ENCODE assay signal across 9 cellular contexts in genomic region chr7:140398821-140399220, GRCh38. TPM values are rescaled to one million over a fixed set of nuclear protein-coding genes. Genes with fewer than 3 reads are reported as not detected.
A peak's percentile ranks its signal among the peaks of the same experiment; 100 is the strongest.
DNase-seq lines count a peak whose midpoint lies in the region; ATAC-seq and TF ChIP-seq lines count a peak whose summit lies in the region.
"Had no signal": no experiment of that assay in that cellular context is flagged by ENCODE, and none has a peak within 500 bp of the region (broad histone marks: within the 10 kb centered on the region; RNA-seq: fewer than 3 reads in every experiment).

No MANE protein-coding gene starts in this region.

- no peaks in the 10 kb centered on the region for H3K36me3 ChIP-seq in CD8-positive, alpha-beta T cell (ENCODE audit: insufficient read depth, low read length)
- H3K36me3 ChIP-seq in Karpas-422 (ENCODE audit: insufficient read depth, low read length) = no peaks in the 10 kb centered on the region
- no peaks in the 10 kb centered on the region for H3K36me3 ChIP-seq in neuron (ENCODE audit: insufficient read depth, low read length)

- peaks cover 33% of the 10 kb centered on the region for H3K4me1 Mint-ChIP-seq in CD8-positive, alpha-beta T cell (ENCODE audit: low read depth)
- peaks cover 14 to 20% of the 10 kb centered on the region in 2 donors for H3K4me1 Mint-ChIP-seq in effector memory CD8-positive, alpha-beta T cell (ENCODE audit: low read depth in 2 of 2)

- no peaks in the 10 kb centered on the region for H3K9me3 ChIP-seq in CD8-positive, alpha-beta T cell (ENCODE audit: low read length)
- H3K9me3 ChIP-seq in Karpas-422 (ENCODE audit: low read length) (no peaks in the 10 kb centered on the region), neuron (ENCODE audit: low read length) (no peaks in the 10 kb centered on the region)

- H3K27me3 ChIP-seq in CD8-positive, alpha-beta T cell (ENCODE audit: insufficient read depth, low read length) = no peaks in the 10 kb centered on the region
- H3K27me3 ChIP-seq in Karpas-422 (ENCODE audit: low read length) (no peaks in the 10 kb centered on the region), neuron (ENCODE audit: insufficient read depth, low read length) (peaks cover 6% of the 10 kb centered on the region)

- H3K27ac ChIP-seq in CD8-positive, alpha-beta T cell (ENCODE audit: low read depth, low read length) = no peak overlapping the region
- no peak overlapping the region for H3K27ac ChIP-seq in Karpas-422 (ENCODE audit: low read length)

- peak overlapping the region; percentile 90 for H3K4me3 Mint-ChIP-seq in CD8-positive, alpha-beta T cell
- peak overlapping the region; percentile 82 to 83 for H3K4me3 Mint-ChIP-seq in effector memory CD8-positive, alpha-beta T cell

- H3K4me2 ChIP-seq in Karpas-422 (ENCODE audit: low read depth, low read length, poor library complexity, severe bottlenecking) = peak overlapping the region; percentile 91

- no peaks in the 10 kb centered on the region for H3K9me2 ChIP-seq in Karpas-422 (replicated peaks; ENCODE audit: insufficient read depth, low read length)

- no peak for TF ChIP-seq CTCF in CD8-positive, alpha-beta T cell (IDR thresholded peaks at IDR 0.05)

- no peak overlapping the region for H3K27ac Mint-ChIP-seq in CD8-positive, alpha-beta T cell
- H3K27ac Mint-ChIP-seq in effector memory CD8-positive, alpha-beta T cell = peak overlapping the region in 1 of 2 donors; percentile 49

- no peaks in the 10 kb centered on the region for H3K79me2 ChIP-seq in Karpas-422 (ENCODE audit: low read length)

- no peak for DNase-seq in CD8-positive, alpha-beta T cell
- DNase-seq in Karpas-422 (no peak), HEK293T (ENCODE audit: extremely low spot score) (no peak), NCI-H2081 (lab: John Stamatoyannopoulos, UW) (no peak), RPMI8226 (no peak)
- no peak for DNase-seq in effector memory CD8-positive, alpha-beta T cell

- no peak overlapping the region for H3K4me3 ChIP-seq in CD8-positive, alpha-beta T cell (ENCODE audit: low read depth, low read length)
- peak overlapping the region; percentile 83; the same call in 1 of the 2 replicates for H3K4me3 ChIP-seq in Karpas-422 (ENCODE audit: low read length)
- peak overlapping the region; percentile 82 for H3K4me3 ChIP-seq in neuron (ENCODE audit: low read length)

- CTCF ChIA-PET in CD8-positive, alpha-beta T cell (lab: Charles Lee) = interaction anchor here (0.6 to 0.7 kb wide), 2 partner anchors 766 to 1410 kb away, joined by 4 to 5 read pairs; no protein-coding TSS in a partner anchor
- CTCF ChIA-PET in HEK293T (lab: Yijun Ruan, JAX) = interaction anchor here (0.6 kb wide), 1 partner anchor 166 kb away, joined by 3 read pairs; no protein-coding TSS in a partner anchor

- ATAC-seq in CD8-positive, alpha-beta T cell = no peak
- no peak for ATAC-seq in effector memory CD8-positive, alpha-beta T cell (replicated peaks)
- ATAC-seq in HG03139 (IDR thresholded peaks at IDR 0.05; ENCODE audit: unreplicated experiment) = no peak

- intact Hi-C loops in CD8-positive, alpha-beta T cell (cut with DNase I, micrococcal nuclease) = loop anchor here (2.0 to 10.0 kb wide), 8 partner anchors 167 to 1156 kb away; partner anchors contain the start of genes KDM7A (in 2 of the 2), AGK (in 1 of the 2), HIPK2 (in 1 of the 2) and MRPS33 (in 1 of the 2)

- no peak overlapping the region for H3K9ac ChIP-seq in Karpas-422 (ENCODE audit: low read length)

- 0 out of 2 replicates have a peak, but pooled peaks cover 4% of the 10 kb centered on the region for H4K20me1 ChIP-seq in Karpas-422 (ENCODE audit: insufficient read depth, low read depth, low read length)

- H2AFZ ChIP-seq in Karpas-422 (ENCODE audit: low read length) (no peak overlapping the region), neuron (ENCODE audit: low read depth, low read length) (peak overlapping the region; percentile 90)

- H3K9me3 Mint-ChIP-seq in CD8-positive, alpha-beta T cell = no peaks in the 10 kb centered on the region
- H3K9me3 Mint-ChIP-seq in effector memory CD8-positive, alpha-beta T cell = no peaks in the 10 kb centered on the region

- H3K4me1 ChIP-seq in CD8-positive, alpha-beta T cell (ENCODE audit: insufficient read depth, low read length) = peaks cover 14% of the 10 kb centered on the region
- H3K4me1 ChIP-seq in Karpas-422 (ENCODE audit: low read length) (peaks cover 8% of the 10 kb centered on the region), neuron (ENCODE audit: insufficient read depth, low read length) (peaks cover 2% of the 10 kb centered on the region)

- no peaks in the 10 kb centered on the region for H3K27me3 Mint-ChIP-seq in CD8-positive, alpha-beta T cell (ENCODE audit: low read depth)
- no peaks in the 10 kb centered on the region for H3K27me3 Mint-ChIP-seq in effector memory CD8-positive, alpha-beta T cell

- H3K36me3 Mint-ChIP-seq in CD8-positive, alpha-beta T cell = peaks cover 6% of the 10 kb centered on the region
- H3K36me3 Mint-ChIP-seq in effector memory CD8-positive, alpha-beta T cell (ENCODE audit: insufficient read depth) = peaks cover 8% of the 10 kb centered on the region

- POLR2A ChIA-PET in CD8-positive, alpha-beta T cell (lab: Charles Lee) = interaction anchor here (0.9 to 2.3 kb wide), 2 partner anchors 23 to 45 kb away, joined by 3 to 9 read pairs; no protein-coding TSS in a partner anchor
- POLR2A ChIA-PET in HEK293T (lab: Yijun Ruan, JAX) = interaction anchor here (1.5 kb wide), 2 partner anchors 14 to 15 kb away, joined by 3 read pairs; no protein-coding TSS in a partner anchor

TF ChIP-seq in HEK293T, 16 proteins besides CTCF, POLR2A, EP300 and RAD21:
- no peak for TF ChIP-seq L3MBTL2 (conservative IDR thresholded peaks at IDR 0.05)
- TF ChIP-seq, protein P1, sequence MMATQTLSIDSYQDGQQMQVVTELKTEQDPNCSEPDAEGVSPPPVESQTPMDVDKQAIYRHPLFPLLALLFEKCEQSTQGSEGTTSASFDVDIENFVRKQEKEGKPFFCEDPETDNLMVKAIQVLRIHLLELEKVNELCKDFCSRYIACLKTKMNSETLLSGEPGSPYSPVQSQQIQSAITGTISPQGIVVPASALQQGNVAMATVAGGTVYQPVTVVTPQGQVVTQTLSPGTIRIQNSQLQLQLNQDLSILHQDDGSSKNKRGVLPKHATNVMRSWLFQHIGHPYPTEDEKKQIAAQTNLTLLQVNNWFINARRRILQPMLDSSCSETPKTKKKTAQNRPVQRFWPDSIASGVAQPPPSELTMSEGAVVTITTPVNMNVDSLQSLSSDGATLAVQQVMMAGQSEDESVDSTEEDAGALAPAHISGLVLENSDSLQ (IDR thresholded peaks at IDR 0.05) = no peak
- no peak for TF ChIP-seq HDGF (IDR thresholded peaks at IDR 0.05; ENCODE audit: borderline replicate concordance)
- TF ChIP-seq ZNF384 (IDR thresholded peaks at IDR 0.05) = no peak
- TF ChIP-seq ELF4 (IDR thresholded peaks at IDR 0.05) = no peak
- TF ChIP-seq FOXA1 (IDR thresholded peaks at IDR 0.05) = no peak
- no peak for TF ChIP-seq CTBP1 (IDR thresholded peaks at IDR 0.05; ENCODE audit: borderline replicate concordance)
- TF ChIP-seq TARDBP (IDR thresholded peaks at IDR 0.05) = no peak
- no peak for TF ChIP-seq SP1 (IDR thresholded peaks at IDR 0.05)
- no peak for TF ChIP-seq NFRKB (IDR thresholded peaks at IDR 0.05)
- no peak for TF ChIP-seq LEF1 (IDR thresholded peaks at IDR 0.05; ENCODE audit: borderline replicate concordance)

RNA-seq across cellular contexts. Expression of gene SLC37A3, which starts 0.5 kb away (rescaled TPM):
- 10 to 100 TPM; 28.4 to 32.1 TPM for total RNA-seq in CD8-positive, alpha-beta T cell
- 4.2 and 5.6 TPM in 2 replicates for total RNA-seq in Karpas-422 (2014; rRNA removed; shearing (Covaris generic); ENCODE audit: low replicate concordance)

RNA-seq across cellular contexts. Expression of gene RAB19, which starts 5.0 kb away (rescaled TPM):
- total RNA-seq in CD8-positive, alpha-beta T cell = 1 to 10 TPM; 1.9 to 4.2 TPM
- total RNA-seq in Karpas-422 (2014; rRNA removed; shearing (Covaris generic); ENCODE audit: low replicate concordance) = not detected in 2 replicates
- total RNA-seq: cerebellum had no signal
